11 cellular contexts compared by ENCODE assay signal in genomic region chr7:135942614-135943013, GRCh38. TPM values are rescaled to one million over a fixed set of nuclear protein-coding genes. Genes with fewer than 3 reads are reported as not detected.
A peak's percentile ranks its signal among the peaks of the same experiment; 100 is the strongest.
DNase-seq lines count a peak whose midpoint lies in the region; ATAC-seq and TF ChIP-seq lines count a peak whose summit lies in the region.
"Had no signal": no experiment of that assay in that cellular context is flagged by ENCODE, and none has a peak within 500 bp of the region (broad histone marks: within the 10 kb centered on the region; RNA-seq: fewer than 3 reads in every experiment).

No MANE protein-coding gene starts in this region.

- TF ChIP-seq CTCF in GM13976 (IDR thresholded peaks at IDR 0.05; ENCODE audit: borderline replicate concordance, control extremely low read depth, extremely low read depth, insufficient read depth, missing control alignments), result no peak
- TF ChIP-seq CTCF in dorsolateral prefrontal cortex (IDR thresholded peaks at IDR 0.05 in 54 of 56, conservative IDR thresholded peaks at IDR 0.05 in 2 of 56; ENCODE audit: low read depth in 1 of 56, partially characterized antibody in 56 of 56), result no peak
- TF ChIP-seq CTCF in endothelial cell (IDR thresholded peaks at IDR 0.05; ENCODE audit: unreplicated experiment), result no peak

- H3K27me3 ChIP-seq in dorsolateral prefrontal cortex, result no peaks in the 10 kb centered on the region

- in situ Hi-C loops in GM13976 (cut with MboI; ENCODE audit: low sequenced_read_pairs, unreplicated experiment), result no loop called here

- intact Hi-C loops in dorsolateral prefrontal cortex (cut with DNase I) (no loop called here), left ventricle myocardium superior (cut with micrococcal nuclease) (no loop called here)

- no peak overlapping the region for H3K27ac ChIP-seq in dorsolateral prefrontal cortex

- peaks cover 9% of the 10 kb centered on the region for H3K4me1 Mint-ChIP-seq in endothelial cell (ENCODE audit: unreplicated experiment)

- no peaks in the 10 kb centered on the region for H3K9me3 Mint-ChIP-seq in endothelial cell (ENCODE audit: unreplicated experiment)
- H3K9me3 Mint-ChIP-seq: brain had no signal

- peaks cover 7% of the 10 kb centered on the region for H3K36me3 Mint-ChIP-seq in endothelial cell (ENCODE audit: low read depth, unreplicated experiment)

- ATAC-seq in GM19452 (IDR thresholded peaks at IDR 0.05; ENCODE audit: unreplicated experiment) (peak; percentile 64), HG02852 (IDR thresholded peaks at IDR 0.05; ENCODE audit: unreplicated experiment) (peak; percentile 87), HG03521 (IDR thresholded peaks at IDR 0.05; ENCODE audit: unreplicated experiment) (peak; percentile 84), left ventricle myocardium superior (no peak)

- H3K4me3 Mint-ChIP-seq in endothelial cell (ENCODE audit: unreplicated experiment), result no peak overlapping the region
- H3K4me3 Mint-ChIP-seq: brain had no signal

- H3K27ac Mint-ChIP-seq in endothelial cell (ENCODE audit: unreplicated experiment), result no peak overlapping the region

- DNase-seq in GM13976 (ENCODE audit: low spot score) (peak; percentile 59), dorsolateral prefrontal cortex (no peak), endothelial cell (ENCODE audit: low spot score) (no peak), iPS-NIHi7 (ENCODE audit: extremely low spot score) (no peak), left ventricle myocardium superior (no peak)
- DNase-seq: NCI-H1436 treated with DMSO at 0.1 percent for 48 hours; stimulated activated CD4-positive, alpha-beta T cell treated with anti-CD3 and anti-CD28 coated beads, Interleukin-2, amount 100 ng/mL, for 24 hours had no signal

- no peak overlapping the region for H3K4me3 ChIP-seq in dorsolateral prefrontal cortex

- H3K27me3 Mint-ChIP-seq in endothelial cell (ENCODE audit: unreplicated experiment), result peaks cover 1% of the 10 kb centered on the region
- H3K27me3 Mint-ChIP-seq: brain had no signal

RNA-seq across cellular contexts. Expression of gene MTPN, which starts 34.5 kb away (rescaled TPM):
- 100 to 1,000 TPM in 115 of 120 experiments, 10 to 100 TPM in 5; 80.0 to 205 (median 144) TPM for total RNA-seq in dorsolateral prefrontal cortex
- total RNA-seq in endothelial cell (ENCODE audit: unreplicated experiment), result 183 TPM
- total RNA-seq in left ventricle myocardium superior, result 75.2 TPM
